Comparison of ENCODE assay signal across 27 cellular contexts in genomic region chr18:44047585-44047984, GRCh38.
"Had no signal": no experiment of that assay in that cellular context is flagged by ENCODE, and none has a peak within 500 bp of the region (broad histone marks: within the 10 kb centered on the region; RNA-seq: fewer than 3 reads in every experiment).

No MANE protein-coding gene starts in this region.

- H3K27ac Mint-ChIP-seq: dendritic cell treated with granulocyte-macrophage colony-stimulating factor and Interleukin-4, amounts not matched to agents 40 ng/mL and 50 ng/mL, for 4 days; endodermal cell; naive thymus-derived CD8-positive, alpha-beta T cell; nephron progenitor cell; stimulated activated naive CD8-positive, alpha-beta T cell treated with anti-CD3 and anti-CD28 coated beads, Interleukin-15, amount 100 ng/mL, for 72 hours had no signal

- H3K9me3 ChIP-seq: colonic mucosa, esophagus muscularis mucosa, gastrocnemius medialis, prostate gland, right atrium auricular region, suprapubic skin, transverse colon, upper lobe of right lung, uterus had no signal

- H3K4me1 ChIP-seq: colonic mucosa, esophagus muscularis mucosa, prostate gland, right atrium auricular region, suprapubic skin, transverse colon, upper lobe of right lung, uterus had no signal

- H3K27me3 Mint-ChIP-seq: dendritic cell treated with granulocyte-macrophage colony-stimulating factor and Interleukin-4, amounts not matched to agents 40 ng/mL and 50 ng/mL, for 4 days; stimulated activated naive CD8-positive, alpha-beta T cell treated with anti-CD3 and anti-CD28 coated beads, Interleukin-15, amount 100 ng/mL, for 72 hours had no signal

- ATAC-seq: gastrocnemius medialis; left lobe of liver; naive thymus-derived CD8-positive, alpha-beta T cell; sciatic nerve; stimulated activated naive CD8-positive, alpha-beta T cell treated with anti-CD3 and anti-CD28 coated beads, Interleukin-15, amount 100 ng/mL, for 72 hours; upper lobe of right lung had no signal

- H3K36me3 ChIP-seq: colonic mucosa, esophagus muscularis mucosa, gastrocnemius medialis, prostate gland, right atrium auricular region, suprapubic skin, transverse colon, upper lobe of right lung, uterus had no signal

- H3K9me3 Mint-ChIP-seq: dendritic cell treated with granulocyte-macrophage colony-stimulating factor and Interleukin-4, amounts not matched to agents 40 ng/mL and 50 ng/mL, for 4 days; endodermal cell; nephron progenitor cell had no signal

- H3K36me3 Mint-ChIP-seq: naive thymus-derived CD8-positive, alpha-beta T cell had no signal

- H3K4me3 ChIP-seq: colonic mucosa, esophagus muscularis mucosa, gastrocnemius medialis, prostate gland, right atrium auricular region, smooth muscle cell, suprapubic skin, transverse colon, upper lobe of right lung, uterus had no signal

- H3K27ac ChIP-seq: colonic mucosa, esophagus muscularis mucosa, gastrocnemius medialis, prostate gland, right atrium auricular region, suprapubic skin, transverse colon, upper lobe of right lung, uterus had no signal

- DNase-seq: colonic mucosa; effector CD8-positive, alpha-beta T cell; endodermal cell; foreskin fibroblast; gastrocnemius medialis; head of caudate nucleus; mesendoderm; naive thymus-derived CD8-positive, alpha-beta T cell; nephron progenitor cell; nucleus accumbens; stimulated activated CD4-positive, alpha-beta T cell treated with anti-CD3 and anti-CD28 coated beads, Interleukin-12 subunit alpha, Interleukin-12 subunit beta, amount 100 ng/mL, for 4 hours; stimulated activated CD4-positive, alpha-beta T cell treated with anti-CD3 and anti-CD28 coated beads, Interleukin-1b, Interleukin-23, amount 100 ng/mL, for 48 hours; stimulated activated CD4-positive, alpha-beta T cell treated with anti-CD3 and anti-CD28 coated beads, Interleukin-4, amount 100 ng/mL, for 1 hour; stimulated activated CD8-positive, alpha-beta memory T cell treated with anti-CD3 and anti-CD28 coated beads, Interleukin-4, amount 100 ng/mL, for 48 hours; stimulated activated naive CD4-positive, alpha-beta T cell; stimulated activated naive CD8-positive, alpha-beta T cell treated with anti-CD3 and anti-CD28 coated beads, Interleukin-15, amount 100 ng/mL, for 72 hours; transverse colon; upper lobe of right lung; uterus had no signal

- H3K4me3 Mint-ChIP-seq: dendritic cell treated with granulocyte-macrophage colony-stimulating factor and Interleukin-4, amounts not matched to agents 40 ng/mL and 50 ng/mL, for 4 days; endodermal cell; naive thymus-derived CD8-positive, alpha-beta T cell; nephron progenitor cell; stimulated activated naive CD8-positive, alpha-beta T cell treated with anti-CD3 and anti-CD28 coated beads, Interleukin-15, amount 100 ng/mL, for 72 hours had no signal

- H3K4me2 ChIP-seq: smooth muscle cell had no signal

- H3K4me1 Mint-ChIP-seq: naive thymus-derived CD8-positive, alpha-beta T cell; stimulated activated naive CD8-positive, alpha-beta T cell treated with anti-CD3 and anti-CD28 coated beads, Interleukin-15, amount 100 ng/mL, for 72 hours had no signal

- H3K27me3 ChIP-seq: colonic mucosa, esophagus muscularis mucosa, gastrocnemius medialis, right atrium auricular region, suprapubic skin, transverse colon, upper lobe of right lung, uterus had no signal
